8 cellular contexts compared by ENCODE assay signal in the genomic region with DNA sequence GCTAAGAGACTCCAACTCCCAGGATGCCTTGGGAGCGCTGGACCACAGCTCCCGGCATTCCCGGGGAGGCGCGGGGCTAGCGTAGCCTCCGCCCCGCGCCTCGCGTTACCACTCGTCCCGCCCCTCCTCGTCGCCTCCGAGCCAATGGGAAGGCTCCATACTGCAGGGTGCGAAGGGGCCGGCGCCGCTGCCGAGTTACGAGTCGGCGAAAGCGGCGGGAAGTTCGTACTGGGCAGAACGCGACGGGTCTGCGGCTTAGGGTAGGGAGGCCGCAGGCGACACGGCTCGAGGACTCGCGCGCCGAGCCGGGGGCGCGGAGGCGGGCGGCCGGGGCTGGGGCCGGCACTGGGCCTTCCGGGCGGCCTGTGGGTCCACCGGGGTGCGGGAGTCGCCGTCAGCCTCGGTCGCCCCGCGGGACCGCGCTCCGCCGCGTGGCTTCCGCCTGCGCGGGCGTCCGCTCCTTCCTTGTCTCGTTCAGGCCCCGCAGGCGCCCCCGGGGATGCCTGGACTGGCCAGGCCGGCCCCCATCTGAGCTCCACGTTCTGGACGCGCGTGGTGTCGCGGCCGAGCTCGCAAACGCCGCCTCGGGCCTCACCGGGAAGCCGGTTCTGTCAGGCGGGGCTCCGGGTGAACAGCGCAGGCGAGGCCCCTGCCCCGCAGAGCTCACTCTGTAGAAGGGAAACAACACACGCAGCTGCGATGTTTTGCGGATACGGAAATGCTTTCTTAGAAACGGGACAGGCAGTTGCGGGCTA. TPM values are rescaled to one million over a fixed set of nuclear protein-coding genes. Genes with fewer than 3 reads are reported as not detected.
DNase-seq lines count a peak whose midpoint lies in the region; ATAC-seq and TF ChIP-seq lines count a peak whose summit lies in the region.

A gene with protein sequence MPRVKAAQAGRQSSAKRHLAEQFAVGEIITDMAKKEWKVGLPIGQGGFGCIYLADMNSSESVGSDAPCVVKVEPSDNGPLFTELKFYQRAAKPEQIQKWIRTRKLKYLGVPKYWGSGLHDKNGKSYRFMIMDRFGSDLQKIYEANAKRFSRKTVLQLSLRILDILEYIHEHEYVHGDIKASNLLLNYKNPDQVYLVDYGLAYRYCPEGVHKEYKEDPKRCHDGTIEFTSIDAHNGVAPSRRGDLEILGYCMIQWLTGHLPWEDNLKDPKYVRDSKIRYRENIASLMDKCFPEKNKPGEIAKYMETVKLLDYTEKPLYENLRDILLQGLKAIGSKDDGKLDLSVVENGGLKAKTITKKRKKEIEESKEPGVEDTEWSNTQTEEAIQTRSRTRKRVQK (plus strand): TSS at position 195 of the 755 bp plus-strand sequence. CDS start 36,090 bp downstream, outside the sequence.

- peak within 1 kb of the TSS; percentile 84 to 91 for H3K4me3 Mint-ChIP-seq in CD14-positive monocyte
- H3K4me3 Mint-ChIP-seq in activated CD4-positive, alpha-beta T cell treated with anti-CD3 and anti-CD28 coated beads, Interleukin-2, amount 10 ng/mL, durations not matched to agents 7 days and 5 days: peak within 1 kb of the TSS; percentile 87

- TF ChIP-seq CTCF in CD14-positive monocyte (IDR thresholded peaks at IDR 0.05): no peak

- CTCF ChIA-PET in activated CD4-positive, alpha-beta T cell treated with anti-CD3 and anti-CD28 coated beads, Interleukin-2, amount 10 ng/mL, durations not matched to agents 7 days and 5 days (lab: Charles Lee): interaction anchor here (0.9 to 2.1 kb wide), 5 partner anchors 10 to 293 kb away, joined by 3 to 4 read pairs (median 3); no protein-coding TSS in a partner anchor

- H3K4me1 Mint-ChIP-seq in CD14-positive monocyte: peaks cover 35% of the 10 kb centered on the region
- peaks cover 38% of the 10 kb centered on the region for H3K4me1 Mint-ChIP-seq in activated CD4-positive, alpha-beta T cell treated with anti-CD3 and anti-CD28 coated beads, Interleukin-2, amount 10 ng/mL, durations not matched to agents 7 days and 5 days

- DNase-seq in CD14-positive monocyte (ENCODE audit: low spot score): peak; percentile 96
- DNase-seq in NCI-H748 (lab: John Stamatoyannopoulos, UW; ENCODE audit: unreplicated experiment): peak; percentile 99
- peak; percentile 95 for DNase-seq in activated CD4-positive, alpha-beta T cell treated with anti-CD3 and anti-CD28 coated beads, Interleukin-2, amount 10 ng/mL, durations not matched to agents 7 days and 5 days
- peak; percentile 95 for DNase-seq in dedifferentiated amniotic fluid mesenchymal stem cell (ENCODE audit: extremely low spot score)
- DNase-seq in left lobe of liver (ENCODE audit: low spot score): peak; percentile 98
- peak; percentile 95 to 96 for DNase-seq in stimulated activated CD4-positive, alpha-beta T cell treated with anti-CD3 and anti-CD28 coated beads, Interleukin-2, amount 100 ng/mL, for 24 hours

- H3K27me3 Mint-ChIP-seq in CD14-positive monocyte (ENCODE audit: low read depth in 3 of 3): peaks cover 0 to 3% (median 2%) of the 10 kb centered on the region in 3 donors
- peaks cover 6% of the 10 kb centered on the region for H3K27me3 Mint-ChIP-seq in activated CD4-positive, alpha-beta T cell treated with anti-CD3 and anti-CD28 coated beads, Interleukin-2, amount 10 ng/mL, durations not matched to agents 7 days and 5 days

- ATAC-seq in GM19395 (IDR thresholded peaks at IDR 0.05; ENCODE audit: unreplicated experiment) (peak; percentile 97), HG03558 (IDR thresholded peaks at IDR 0.05; ENCODE audit: extremely low read depth, unreplicated experiment) (peak; percentile 95), left lobe of liver (peak; percentile 100)

- H3K27ac Mint-ChIP-seq in CD14-positive monocyte: peak within 1 kb of the TSS; percentile 51 to 86 (median 80)
- H3K27ac Mint-ChIP-seq in activated CD4-positive, alpha-beta T cell treated with anti-CD3 and anti-CD28 coated beads, Interleukin-2, amount 10 ng/mL, durations not matched to agents 7 days and 5 days: peak within 1 kb of the TSS; percentile 93

- POLR2A ChIA-PET in activated CD4-positive, alpha-beta T cell treated with anti-CD3 and anti-CD28 coated beads, Interleukin-2, amount 10 ng/mL, durations not matched to agents 7 days and 5 days (lab: Charles Lee): interaction anchor here (0.6 kb wide), 1 partner anchor 14 kb away, joined by 3 read pairs; no protein-coding TSS in a partner anchor

- H3K36me3 Mint-ChIP-seq in CD14-positive monocyte: peaks cover 0 to 2% of the 10 kb centered on the region in 2 donors
- peaks cover 8% of the 10 kb centered on the region for H3K36me3 Mint-ChIP-seq in activated CD4-positive, alpha-beta T cell treated with anti-CD3 and anti-CD28 coated beads, Interleukin-2, amount 10 ng/mL, durations not matched to agents 7 days and 5 days (ENCODE audit: low read depth)

- intact Hi-C loops in CD14-positive monocyte (cut with micrococcal nuclease): loop anchor here in 1 of 2 donors (10.0 kb wide), 1 partner anchor 293 kb away; a partner anchor contains a TSS

- no peaks in the 10 kb centered on the region for H3K9me3 Mint-ChIP-seq in CD14-positive monocyte
- no peaks in the 10 kb centered on the region for H3K9me3 Mint-ChIP-seq in activated CD4-positive, alpha-beta T cell treated with anti-CD3 and anti-CD28 coated beads, Interleukin-2, amount 10 ng/mL, durations not matched to agents 7 days and 5 days

RNA-seq across cellular contexts. Expression of the gene that starts here (rescaled TPM):
- polyA plus RNA-seq in CD14-positive monocyte: 10 to 100 TPM; 13.2 to 14.3 TPM
- 10 to 100 TPM; 66.5 to 70.8 TPM for total RNA-seq in activated CD4-positive, alpha-beta T cell treated with anti-CD3 and anti-CD28 coated beads, Interleukin-2, amount 10 ng/mL, durations not matched to agents 7 days and 5 days
- total RNA-seq in left lobe of liver: 1.8 TPM

Comparison
In these comparisons a context has a peak if more than half of its experiments do, and no peak if none do; other contexts are left out.
1. Peak in every context shown above with its lines: DNase-seq and ATAC-seq.
2. RNA of the gene that starts here (total RNA-seq): 66.5 to 70.8 TPM in activated CD4-positive, alpha-beta T cell treated with anti-CD3 and anti-CD28 coated beads, Interleukin-2, amount 10 ng/mL, durations not matched to agents 7 days and 5 days; 1.8 TPM in left lobe of liver (single experiment); every median in the first group is over 10 times any median in the second.